In genomic region chr3:130094491-130094938, GRCh38 we compare ENCODE assay signal across 14 cellular contexts. TPM values are rescaled to one million over a fixed set of nuclear protein-coding genes. Genes with fewer than 3 reads are reported as not detected.
DNase-seq lines count a peak whose midpoint lies in the region; ATAC-seq, FAIRE-seq and TF ChIP-seq lines count a peak whose summit lies in the region.
"Not testable (repeated sequence)": the region's sequence is repeated elsewhere in the genome, so short reads cannot be mapped to it uniquely, and the experiment has no call there.
"Had no signal": no experiment of that assay in that cellular context is flagged by ENCODE, and none has a peak within 500 bp of the region (broad histone marks: within the 10 kb centered on the region; RNA-seq: fewer than 3 reads in every experiment).

No MANE protein-coding gene starts in this region.

- not testable (repeated sequence) for H3K79me2 ChIP-seq in GM23338 (replicated peaks; ENCODE audit: insufficient read depth); HepG2 (ENCODE audit: insufficient read depth, low read length)

- not testable (repeated sequence) for H3K9me3 ChIP-seq in HepG2 (ENCODE audit: low read length)

- in situ Hi-C loops in HepG2 (cut with HindIII; ENCODE audit: extremely low pct_ligation_motif_present, low pct_unique_long_range_greater_than_20kb): loop anchor here (10.0 kb wide), 1 partner anchor 150 kb away; no protein-coding TSS in a partner anchor

- CTCF ChIA-PET in T-cell (lab: Charles Lee); HepG2 (lab: Yijun Ruan, JAX; ENCODE audit: low intra/inter-chr PET ratio, low total read pairs): not testable (repeated sequence)

- H4K20me1 ChIP-seq in GM23338 (replicated peaks; ENCODE audit: insufficient read depth); HepG2 (ENCODE audit: insufficient read depth, low read length): not testable (repeated sequence)

- H3K36me3 ChIP-seq in GM23338 (ENCODE audit: insufficient read depth); bronchial epithelial cell (ENCODE audit: control insufficient read depth, insufficient read depth, low read length); HepG2 (replicated peaks in 1 of 2; ENCODE audit: control insufficient read depth in 1 of 2, insufficient read depth in 2 of 2, low read length in 2 of 2): not testable (repeated sequence)

- intact Hi-C loops in HepG2 (cut with micrococcal nuclease; ENCODE audit: unreplicated experiment): not testable (repeated sequence)

- not testable (repeated sequence) for H2AFZ ChIP-seq in GM23338; HepG2 (ENCODE audit: low read length)

- not testable (repeated sequence) for H3K9ac ChIP-seq in HepG2 (ENCODE audit: insufficient read depth, low read depth, low read length)

- not testable (repeated sequence) for ATAC-seq in GM23338; T-cell (replicated peaks in 1 of 4); HepG2

- not testable (repeated sequence) for FAIRE-seq in bronchial epithelial cell (lab: Jason Lieb, UNC); HepG2 (lab: Jason Lieb, UNC)

- H3K27me3 ChIP-seq in GM23338 (ENCODE audit: insufficient read depth); bronchial epithelial cell (ENCODE audit: control insufficient read depth, insufficient read depth, low read length); HepG2 (ENCODE audit: control insufficient read depth in 1 of 2, insufficient read depth in 2 of 2, low read length in 2 of 2): not testable (repeated sequence)

- H3F3A ChIP-seq in GM23338 (replicated peaks; ENCODE audit: low read depth): not testable (repeated sequence)

- H3K27ac Mint-ChIP-seq in GM23338: not testable (repeated sequence)
- H3K27ac Mint-ChIP-seq in T-cell: peak overlapping the region; percentile 57 to 79

- POLR2A ChIA-PET in T-cell (lab: Charles Lee); HepG2 (lab: Yijun Ruan, JAX): not testable (repeated sequence)

- not testable (repeated sequence) for H3K36me3 Mint-ChIP-seq in GM23338 (ENCODE audit: low read depth); T-cell

- not testable (repeated sequence) for TF ChIP-seq CTCF in GM23338 (conservative IDR thresholded peaks at IDR 0.05; ENCODE audit: low read depth in 2 of 2); bronchial epithelial cell (IDR thresholded peaks at IDR 0.05; ENCODE audit: insufficient read depth, low read length, severe bottlenecking); HepG2 (CRISPR knock-in tag; IDR thresholded peaks at IDR 0.05)

- TF ChIP-seq RAD21 in HepG2 (CRISPR knock-in tag; IDR thresholded peaks at IDR 0.05): not testable (repeated sequence)

- H3K9me2 ChIP-seq in GM23338 (ENCODE audit: insufficient read depth): not testable (repeated sequence)

- H3K27ac ChIP-seq in GM23338 (ENCODE audit: low read depth); HepG2 (ENCODE audit: extremely low read length, insufficient read depth, low read length): not testable (repeated sequence)

- not testable (repeated sequence) for H3K4me3 Mint-ChIP-seq in GM23338
- H3K4me3 Mint-ChIP-seq in T-cell: peak overlapping the region; percentile 31 to 71 (median 51)

- H3K4me3 ChIP-seq in GM23338; bronchial epithelial cell (ENCODE audit: low read depth, low read length): not testable (repeated sequence)
- H3K4me3 ChIP-seq in HepG2 (replicated peaks in 1 of 3; ENCODE audit: insufficient read depth in 1 of 3, low read depth in 2 of 3, low read length in 3 of 3): peak overlapping the region in 1 of 3 experiments; percentile 4; a peak in 1 of 6 replicates

- WGBS in HepG2 (ENCODE audit: low lambda C conversion rate): 53% methylated on average over 7 of the region's 11 CpGs

- H3K4me2 ChIP-seq in GM23338 (0 out of 2 replicates have a peak overlapping the region, but pooled peaks have one; percentile 43), HepG2 (ENCODE audit: low read depth, low read length) (peak overlapping the region; percentile 37)

- TF ChIP-seq EP300 in HepG2 (IDR thresholded peaks at IDR 0.05; ENCODE audit: low read depth in 2 of 2, low read length in 2 of 2); HepG2 (CRISPR knock-in tag; IDR thresholded peaks at IDR 0.05; ENCODE audit: borderline replicate concordance): not testable (repeated sequence)

- TF ChIP-seq POLR2A in HepG2 (IDR thresholded peaks at IDR 0.05; ENCODE audit: insufficient read depth in 1 of 2, low read depth in 2 of 2, low read length in 2 of 2): not testable (repeated sequence)

- BruUV-seq in HepG2 (replicated peaks; lab: Mats Ljungman, UMichigan): not testable (repeated sequence)

- not testable (repeated sequence) for H3K9me3 Mint-ChIP-seq in GM23338, T-cell

- not testable (repeated sequence) for H3K4me1 Mint-ChIP-seq in GM23338
- peaks cover 18 to 38% (median 33%) of the 10 kb centered on the region in 3 donors for H3K4me1 Mint-ChIP-seq in T-cell

- H3K4me1 ChIP-seq in GM23338 (ENCODE audit: insufficient read depth); HepG2 (ENCODE audit: insufficient read depth, low read length): not testable (repeated sequence)

- peaks cover 15% of the 10 kb centered on the region for H3K27me3 Mint-ChIP-seq in GM23338 (ENCODE audit: insufficient read depth, low read depth, poor library complexity)
- not testable (repeated sequence) for H3K27me3 Mint-ChIP-seq in T-cell

- DNase-seq in CD1c-positive myeloid dendritic cell (ENCODE audit: extremely low spot score) (peak; percentile 64), GM23338 (ENCODE audit: low spot score) (peak; percentile 43), NCI-H1436 (lab: John Stamatoyannopoulos, UW) (peak; percentile 17), T-cell (peak in 5 of 34 experiments; percentile 8 to 35 (median 20)), bronchial epithelial cell (ENCODE audit: low read depth) (peak; percentile 43)
- peak; percentile 63 for DNase-seq in activated CD8-positive, alpha-beta memory T cell treated with anti-CD3 and anti-CD28 coated beads, Interleukin-2, amount 50 U/mL, for 48 hours
- not testable (repeated sequence) for DNase-seq in HepG2 (ENCODE audit: low spot score)
- peak; percentile 37 for DNase-seq in stimulated activated CD4-positive, alpha-beta T cell treated with anti-CD3 and anti-CD28 coated beads, Interleukin-1b, Interleukin-23, amount 100 ng/mL, for 48 hours

TF ChIP-seq in HepG2, 621 proteins besides CTCF, POLR2A, EP300 and RAD21:
- 0 out of 2 replicates have a peak, but pooled peaks have one; percentile 14 for TF ChIP-seq FOSL2 (CRISPR knock-in tag; IDR thresholded peaks at IDR 0.05)

RNA-seq across cellular contexts. Expression of gene ALG1L2, which starts 12.9 kb away (rescaled TPM):
- total RNA-seq in GM23338 (2014; rRNA removed; shearing (Covaris generic)): not detected in 2 replicates
- 0.80 and 0.87 TPM in 2 replicates for polyA plus RNA-seq in GM23338 (2016; fragmentation: Nextera tagmentation; extraction: Ambion mirVana)
- 1 to 10 TPM in 3 of 5 donors, under 1 TPM in 2; 0.66 to 3.0 (median 1.5) TPM for total RNA-seq in T-cell
- not detected in 2 replicates for total RNA-seq in bronchial epithelial cell
- 0.55 TPM in 1 of 2 replicates, not detected in the other for total RNA-seq in HepG2 (2016; rRNA removed; fragmentation: Illumina TruSeq; extraction: Trizol)
- 0.79 and 0.81 TPM in 2 replicates for total RNA-seq in HepG2 (2016; cell fraction: cytosol; rRNA removed; fragmentation: Illumina TruSeq; extraction: Trizol; ENCODE audit: low read depth)
- 0.43 and 0.52 TPM in 2 replicates for total RNA-seq in HepG2 (2016; cell fraction: insoluble cytoplasmic fraction; rRNA removed; fragmentation: Illumina TruSeq; extraction: Trizol)
- total RNA-seq in HepG2 (2016; cell fraction: membrane; rRNA removed; fragmentation: Illumina TruSeq; extraction: Trizol): 0.83 TPM in 1 of 2 replicates, not detected in the other
- 0.81 and 1.7 TPM in 2 replicates for total RNA-seq in HepG2 (2016; cell fraction: nucleus; rRNA removed; fragmentation: Illumina TruSeq; extraction: Trizol)
- polyA plus RNA-seq in HepG2 (2011; rRNA removed): 0.13 and 0.24 TPM in 2 replicates
- not detected in 2 replicates for polyA plus RNA-seq in HepG2 (2011; cell fraction: cytosol; rRNA removed)
- polyA plus RNA-seq in HepG2 (2011; cell fraction: nucleus; rRNA removed): not detected in 2 replicates
- 0.23 and 0.43 TPM in 2 replicates for polyA plus RNA-seq in HepG2 (2012)
- 0.23 TPM in 1 of 2 replicates, not detected in the other for polyA plus RNA-seq in HepG2 (2016; cell fraction: cytosol; fragmentation: Illumina TruSeq; extraction: Trizol; ENCODE audit: low read depth)
- polyA plus RNA-seq in HepG2 (2016; cell fraction: insoluble cytoplasmic fraction; fragmentation: Illumina TruSeq; extraction: Trizol; ENCODE audit: low read depth): not detected in 2 replicates
- not detected in 2 replicates for polyA plus RNA-seq in HepG2 (2016; cell fraction: membrane; fragmentation: Illumina TruSeq; extraction: Trizol; ENCODE audit: low read depth)
- polyA plus RNA-seq in HepG2 (2016; cell fraction: nucleus; fragmentation: Illumina TruSeq; extraction: Trizol; ENCODE audit: insufficient read depth, low read depth): 1.1 TPM in 1 of 2 replicates, not detected in the other
- polyA minus RNA-seq in HepG2 (2011; rRNA and poly(A)+ RNA removed; ENCODE audit: low replicate concordance): not detected in 2 replicates
- not detected in 2 replicates for polyA minus RNA-seq in HepG2 (2011; cell fraction: cytosol; rRNA and poly(A)+ RNA removed)
- 1.7 TPM in 1 of 2 replicates, not detected in the other for polyA minus RNA-seq in HepG2 (2011; cell fraction: nucleus; rRNA and poly(A)+ RNA removed)
- total RNA-seq: H4, left ventricle myocardium inferior, NCI-H460, RPMI7951, suprapubic skin had no signal
- polyA plus RNA-seq: A549 had no signal
